In genomic region chr9:16082796-16083195, GRCh38 we compare ENCODE assay signal across 32 cellular contexts.
"Had no signal": no experiment of that assay in that cellular context is flagged by ENCODE, and none has a peak within 500 bp of the region (broad histone marks: within the 10 kb centered on the region; RNA-seq: fewer than 3 reads in every experiment).

No MANE protein-coding gene starts in this region.

- H3K27me3 Mint-ChIP-seq: progenitor cell of endocrine pancreas; stimulated activated memory B cell treated with anti-CD40 and anti-IgM and Interleukin-4, amounts not matched to agents 10 μg/mL and 1 μg/mL and 100 μg/mL, for 72 hours; stimulated activated naive CD8-positive, alpha-beta T cell treated with anti-CD3 and anti-CD28 coated beads, Interleukin-15, amount 100 ng/mL, for 72 hours; type B pancreatic cell had no signal

- H3K4me2 ChIP-seq: neural progenitor cell, smooth muscle cell had no signal

- H3K9ac ChIP-seq: neural progenitor cell, parathyroid adenoma had no signal

- H2AFZ ChIP-seq: neural progenitor cell, parathyroid adenoma had no signal

- H3K27ac ChIP-seq: neural progenitor cell, ovary, parathyroid adenoma, psoas muscle, right lobe of liver, sigmoid colon, skin epidermis, spleen, suprapubic skin, testis, tibial artery, transverse colon, upper lobe of right lung, uterus had no signal

- H3K36me3 Mint-ChIP-seq: neural progenitor cell; stimulated activated memory B cell treated with anti-CD40 and anti-IgM and Interleukin-4, amounts not matched to agents 10 μg/mL and 1 μg/mL and 100 μg/mL, for 72 hours; type B pancreatic cell had no signal

- ATAC-seq: natural killer cell; psoas muscle; right cardiac atrium; right lobe of liver; stimulated activated memory B cell treated with anti-CD40 and anti-IgM and Interleukin-4, amounts not matched to agents 10 μg/mL and 1 μg/mL and 100 μg/mL, for 72 hours; stimulated activated naive CD8-positive, alpha-beta T cell treated with anti-CD3 and anti-CD28 coated beads, Interleukin-15, amount 100 ng/mL, for 72 hours; stimulated activated naive CD8-positive, alpha-beta T cell treated with anti-CD3 and anti-CD28 coated beads, Interleukin-15, Interleukin-2, amounts not matched to agents 100 U/mL and 50 U/mL, for 24 hours; upper lobe of right lung had no signal

- H3K9me3 Mint-ChIP-seq: type B pancreatic cell had no signal

- H3K27ac Mint-ChIP-seq: natural killer cell; nephron; neural progenitor cell; progenitor cell of endocrine pancreas; stimulated activated memory B cell treated with anti-CD40 and anti-IgM and Interleukin-4, amounts not matched to agents 10 μg/mL and 1 μg/mL and 100 μg/mL, for 72 hours; stimulated activated naive CD8-positive, alpha-beta T cell treated with anti-CD3 and anti-CD28 coated beads, Interleukin-15, amount 100 ng/mL, for 72 hours; type B pancreatic cell had no signal

- H3K4me3 Mint-ChIP-seq: natural killer cell; nephron; neural progenitor cell; stimulated activated memory B cell treated with anti-CD40 and anti-IgM and Interleukin-4, amounts not matched to agents 10 μg/mL and 1 μg/mL and 100 μg/mL, for 72 hours; stimulated activated naive CD8-positive, alpha-beta T cell treated with anti-CD3 and anti-CD28 coated beads, Interleukin-15, amount 100 ng/mL, for 72 hours; type B pancreatic cell had no signal

- H3K36me3 ChIP-seq: neural progenitor cell, ovary, right lobe of liver, sigmoid colon, spleen, suprapubic skin, tibial artery, transverse colon, upper lobe of right lung, uterus had no signal

- H3K9me3 ChIP-seq: ovary, psoas muscle, right lobe of liver, suprapubic skin, testis, transverse colon, upper lobe of right lung, uterus had no signal

- H3K4me3 ChIP-seq: neural progenitor cell, ovary, psoas muscle, right lobe of liver, sigmoid colon, skin epidermis, smooth muscle cell, spleen, suprapubic skin, testis, tibial artery, transverse colon, upper lobe of right lung, uterus had no signal

- H3K4me1 Mint-ChIP-seq: natural killer cell; nephron; neural progenitor cell; stimulated activated memory B cell treated with anti-CD40 and anti-IgM and Interleukin-4, amounts not matched to agents 10 μg/mL and 1 μg/mL and 100 μg/mL, for 72 hours; stimulated activated naive CD8-positive, alpha-beta T cell treated with anti-CD3 and anti-CD28 coated beads, Interleukin-15, amount 100 ng/mL, for 72 hours had no signal

- H3K4me1 ChIP-seq: parathyroid adenoma, psoas muscle, right lobe of liver, sigmoid colon, spleen, suprapubic skin, testis, tibial artery, transverse colon, upper lobe of right lung, uterus had no signal

- DNase-seq: natural killer cell; occipital lobe; ovary; posterior cingulate gyrus; psoas muscle; right cardiac atrium; right lobe of liver; sigmoid colon; spleen; stimulated activated CD4-positive, alpha-beta T cell treated with anti-CD3 and anti-CD28 coated beads, Interleukin-12 subunit alpha, Interleukin-12 subunit beta, amount 100 ng/mL, for 4 hours; stimulated activated CD4-positive, alpha-beta T cell treated with anti-CD3 and anti-CD28 coated beads, Interleukin-1b, Interleukin-23, amount 100 ng/mL, for 48 hours; stimulated activated CD4-positive, alpha-beta T cell treated with anti-CD3 and anti-CD28 coated beads, Interleukin-4, amount 100 ng/mL, for 1 hour; stimulated activated CD4-positive, alpha-beta T cell treated with anti-CD3 and anti-CD28 coated beads, Interleukin-4, amount 100 ng/mL, for 4 hours; stimulated activated CD8-positive, alpha-beta memory T cell treated with anti-CD3 and anti-CD28 coated beads, Interleukin-4, amount 100 ng/mL, for 48 hours; stimulated activated naive CD4-positive, alpha-beta T cell; stimulated activated naive CD8-positive, alpha-beta T cell treated with anti-CD3 and anti-CD28 coated beads, Interleukin-15, amount 100 ng/mL, for 72 hours; stimulated activated naive CD8-positive, alpha-beta T cell treated with anti-CD3 and anti-CD28 coated beads, Interleukin-15, Interleukin-2, amounts not matched to agents 100 U/mL and 50 U/mL, for 24 hours; substantia nigra; testis; tibial artery; transverse colon; upper lobe of right lung; uterus had no signal

- H3K27me3 ChIP-seq: neural progenitor cell, ovary, right lobe of liver, sigmoid colon, spleen, suprapubic skin, testis, tibial artery, transverse colon, upper lobe of right lung, uterus had no signal
